In the genomic region with DNA sequence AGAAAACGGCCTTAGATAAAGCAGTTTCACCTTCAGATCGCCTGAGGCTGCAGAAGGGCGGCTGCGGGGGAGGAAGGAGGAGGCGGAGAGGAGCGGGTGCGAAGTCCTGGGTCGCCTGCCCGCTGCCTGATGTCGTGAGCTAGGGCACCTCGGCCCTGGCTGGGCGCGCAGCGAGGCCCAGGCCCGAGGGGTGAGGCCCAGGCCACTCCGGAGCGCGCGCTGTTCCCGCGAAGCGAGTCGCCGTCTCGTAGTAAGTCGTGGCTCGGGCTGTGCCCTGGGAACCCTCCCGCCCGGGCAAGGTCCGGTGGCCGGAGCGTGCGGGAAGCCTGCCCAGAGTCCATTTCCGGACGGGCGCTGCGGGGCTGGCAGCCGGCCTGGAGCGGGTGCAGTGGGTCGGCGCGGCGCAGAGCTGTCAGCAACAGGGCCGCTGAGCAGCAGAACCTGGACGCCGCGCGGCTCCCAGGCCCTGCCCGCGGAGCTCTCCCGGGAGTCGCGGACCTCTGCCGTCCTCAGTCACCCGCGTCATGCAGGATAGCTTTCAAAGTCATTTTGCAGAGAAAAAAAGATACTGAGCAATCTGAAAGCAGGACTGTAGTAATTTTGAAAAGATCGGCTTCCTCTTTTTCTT, we compare ENCODE assay signal across 1 cellular context.
TF ChIP-seq lines count a peak whose summit lies in the region.

No MANE protein-coding gene starts in this region.

TF ChIP-seq in HepG2, 621 proteins besides CTCF, POLR2A, EP300 and RAD21 (continued from another document and continues in another):
- TF ChIP-seq ATF4 (CRISPR knock-in tag; IDR thresholded peaks at IDR 0.05) (no peak), CC2D1A (CRISPR knock-in tag; IDR thresholded peaks at IDR 0.05) (no peak), KAT7 (CRISPR knock-in tag; IDR thresholded peaks at IDR 0.05; ENCODE audit: borderline replicate concordance) (peak; percentile 89; the same call in 1 of the 2 replicates), MTA1 (CRISPR knock-in tag; IDR thresholded peaks at IDR 0.05; ENCODE audit: borderline replicate concordance) (peak; percentile 84), TCF7L2 (IDR thresholded peaks at IDR 0.05; ENCODE audit: low read depth, low read length) (no peak), ARNT2 (CRISPR knock-in tag; IDR thresholded peaks at IDR 0.05; ENCODE audit: low read depth) (peak; percentile 77; the same call in 1 of the 2 replicates), FOXJ3 (CRISPR knock-in tag; IDR thresholded peaks at IDR 0.05; ENCODE audit: borderline replicate concordance) (no peak), HMGA1 (CRISPR knock-in tag; conservative IDR thresholded peaks at IDR 0.05) (no peak), SUZ12 (IDR thresholded peaks at IDR 0.05; ENCODE audit: low read depth, low read length) (no peak), HES4 (CRISPR knock-in tag; IDR thresholded peaks at IDR 0.05; ENCODE audit: borderline replicate concordance) (peak; percentile 30; the same call in 1 of the 2 replicates), ZNF274 (CRISPR knock-in tag; IDR thresholded peaks at IDR 0.05) (no peak), ZNF549 (CRISPR knock-in tag; IDR thresholded peaks at IDR 0.05) (peak; percentile 94), HOXA3 (CRISPR knock-in tag; IDR thresholded peaks at IDR 0.05) (peak; percentile 56; the same call in 1 of the 2 replicates), ZNF704 (CRISPR knock-in tag; IDR thresholded peaks at IDR 0.05; ENCODE audit: borderline replicate concordance) (peak; percentile 74; the same call in 1 of the 2 replicates), ZSCAN9 (CRISPR knock-in tag; IDR thresholded peaks at IDR 0.05; ENCODE audit: borderline replicate concordance) (no peak), STAT5B (CRISPR knock-in tag; IDR thresholded peaks at IDR 0.05) (no peak), HOXA9 (CRISPR knock-in tag; IDR thresholded peaks at IDR 0.05; ENCODE audit: borderline replicate concordance) (no peak), ZNF17 (CRISPR knock-in tag; IDR thresholded peaks at IDR 0.05) (no peak), SMARCC2 (IDR thresholded peaks at IDR 0.05) (no peak), ZNF660 (CRISPR knock-in tag; IDR thresholded peaks at IDR 0.05; ENCODE audit: borderline replicate concordance, low read depth) (no peak), XRCC5 (optimal IDR thresholded peaks at IDR 0.05; ENCODE audit: low read length) (no peak), ASH2L (IDR thresholded peaks at IDR 0.05; ENCODE audit: insufficient read length, low read depth, low read length) (peak; percentile 29), NR1H2 (CRISPR knock-in tag; IDR thresholded peaks at IDR 0.05; ENCODE audit: borderline replicate concordance, low read depth) (no peak), ZSCAN25 (CRISPR knock-in tag; IDR thresholded peaks at IDR 0.05) (peak; percentile 51; the same call in 1 of the 2 replicates), KLF11 (CRISPR knock-in tag; IDR thresholded peaks at IDR 0.05) (no peak), ZNF737 (CRISPR knock-in tag; IDR thresholded peaks at IDR 0.05; ENCODE audit: borderline replicate concordance) (peak; percentile 69; the same call in 1 of the 2 replicates), SOX6 (IDR thresholded peaks at IDR 0.05) (no peak), SOX6 (CRISPR knock-in tag; IDR thresholded peaks at IDR 0.05) (peak; percentile 61), SP140L (CRISPR knock-in tag; IDR thresholded peaks at IDR 0.05; ENCODE audit: borderline replicate concordance) (no peak), SP2 (CRISPR knock-in tag; IDR thresholded peaks at IDR 0.05) (no peak), MBD4 (IDR thresholded peaks at IDR 0.05; ENCODE audit: borderline replicate concordance, low read length) (no peak), DNMT1 (CRISPR knock-in tag; IDR thresholded peaks at IDR 0.05) (0 out of 2 replicates have a peak, but pooled peaks have one; percentile 42), MTF2 (CRISPR knock-in tag; IDR thresholded peaks at IDR 0.05; ENCODE audit: borderline replicate concordance) (peak; percentile 59; the same call in 1 of the 2 replicates), MAFF (IDR thresholded peaks at IDR 0.05; ENCODE audit: low read depth, low read length) (no peak), ZNF546 (CRISPR knock-in tag; conservative IDR thresholded peaks at IDR 0.05) (no peak; the same call in 1 of the 2 replicates), ZNF580 (CRISPR knock-in tag; IDR thresholded peaks at IDR 0.05; ENCODE audit: borderline replicate concordance, low read depth) (no peak), ETV6 (CRISPR knock-in tag; conservative IDR thresholded peaks at IDR 0.05) (0 out of 2 replicates have a peak, but pooled peaks have one; percentile 52), ZNF530 (CRISPR knock-in tag; IDR thresholded peaks at IDR 0.05; ENCODE audit: low read depth) (no peak), ZNF670 (CRISPR knock-in tag; IDR thresholded peaks at IDR 0.05; ENCODE audit: borderline replicate concordance) (peak; percentile 87; the same call in 1 of the 2 replicates), MXD3 (CRISPR knock-in tag; IDR thresholded peaks at IDR 0.05) (peak; percentile 82), CEBPG (CRISPR knock-in tag; IDR thresholded peaks at IDR 0.05) (no peak), RFX5 (IDR thresholded peaks at IDR 0.05; ENCODE audit: low read depth, low read length) (no peak), ZNF281 (CRISPR knock-in tag; IDR thresholded peaks at IDR 0.05; ENCODE audit: borderline replicate concordance) (no peak), ZHX1 (CRISPR knock-in tag; IDR thresholded peaks at IDR 0.05; ENCODE audit: low read depth) (0 out of 2 replicates have a peak, but pooled peaks have one; percentile 60)
- TF ChIP-seq, protein P1, sequence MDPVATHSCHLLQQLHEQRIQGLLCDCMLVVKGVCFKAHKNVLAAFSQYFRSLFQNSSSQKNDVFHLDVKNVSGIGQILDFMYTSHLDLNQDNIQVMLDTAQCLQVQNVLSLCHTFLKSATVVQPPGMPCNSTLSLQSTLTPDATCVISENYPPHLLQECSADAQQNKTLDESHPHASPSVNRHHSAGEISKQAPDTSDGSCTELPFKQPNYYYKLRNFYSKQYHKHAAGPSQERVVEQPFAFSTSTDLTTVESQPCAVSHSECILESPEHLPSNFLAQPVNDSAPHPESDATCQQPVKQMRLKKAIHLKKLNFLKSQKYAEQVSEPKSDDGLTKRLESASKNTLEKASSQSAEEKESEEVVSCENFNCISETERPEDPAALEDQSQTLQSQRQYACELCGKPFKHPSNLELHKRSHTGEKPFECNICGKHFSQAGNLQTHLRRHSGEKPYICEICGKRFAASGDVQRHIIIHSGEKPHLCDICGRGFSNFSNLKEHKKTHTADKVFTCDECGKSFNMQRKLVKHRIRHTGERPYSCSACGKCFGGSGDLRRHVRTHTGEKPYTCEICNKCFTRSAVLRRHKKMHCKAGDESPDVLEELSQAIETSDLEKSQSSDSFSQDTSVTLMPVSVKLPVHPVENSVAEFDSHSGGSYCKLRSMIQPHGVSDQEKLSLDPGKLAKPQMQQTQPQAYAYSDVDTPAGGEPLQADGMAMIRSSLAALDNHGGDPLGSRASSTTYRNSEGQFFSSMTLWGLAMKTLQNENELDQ (CRISPR knock-in tag; IDR thresholded peaks at IDR 0.05; ENCODE audit: borderline replicate concordance), result no peak
- TF ChIP-seq, protein P2, sequence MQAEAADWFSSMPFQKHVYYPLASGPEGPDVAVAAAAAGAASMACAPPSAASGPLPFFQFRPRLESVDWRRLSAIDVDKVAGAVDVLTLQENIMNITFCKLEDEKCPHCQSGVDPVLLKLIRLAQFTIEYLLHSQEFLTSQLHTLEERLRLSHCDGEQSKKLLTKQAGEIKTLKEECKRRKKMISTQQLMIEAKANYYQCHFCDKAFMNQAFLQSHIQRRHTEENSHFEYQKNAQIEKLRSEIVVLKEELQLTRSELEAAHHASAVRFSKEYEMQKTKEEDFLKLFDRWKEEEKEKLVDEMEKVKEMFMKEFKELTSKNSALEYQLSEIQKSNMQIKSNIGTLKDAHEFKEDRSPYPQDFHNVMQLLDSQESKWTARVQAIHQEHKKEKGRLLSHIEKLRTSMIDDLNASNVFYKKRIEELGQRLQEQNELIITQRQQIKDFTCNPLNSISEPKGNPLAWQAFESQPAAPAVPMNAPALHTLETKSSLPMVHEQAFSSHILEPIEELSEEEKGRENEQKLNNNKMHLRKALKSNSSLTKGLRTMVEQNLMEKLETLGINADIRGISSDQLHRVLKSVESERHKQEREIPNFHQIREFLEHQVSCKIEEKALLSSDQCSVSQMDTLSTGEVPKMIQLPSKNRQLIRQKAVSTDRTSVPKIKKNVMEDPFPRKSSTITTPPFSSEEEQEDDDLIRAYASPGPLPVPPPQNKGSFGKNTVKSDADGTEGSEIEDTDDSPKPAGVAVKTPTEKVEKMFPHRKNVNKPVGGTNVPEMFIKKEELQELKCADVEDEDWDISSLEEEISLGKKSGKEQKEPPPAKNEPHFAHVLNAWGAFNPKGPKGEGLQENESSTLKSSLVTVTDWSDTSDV (CRISPR knock-in tag; IDR thresholded peaks at IDR 0.05), result peak; percentile 26; the same call in 1 of the 2 replicates
- TF ChIP-seq, protein P3, sequence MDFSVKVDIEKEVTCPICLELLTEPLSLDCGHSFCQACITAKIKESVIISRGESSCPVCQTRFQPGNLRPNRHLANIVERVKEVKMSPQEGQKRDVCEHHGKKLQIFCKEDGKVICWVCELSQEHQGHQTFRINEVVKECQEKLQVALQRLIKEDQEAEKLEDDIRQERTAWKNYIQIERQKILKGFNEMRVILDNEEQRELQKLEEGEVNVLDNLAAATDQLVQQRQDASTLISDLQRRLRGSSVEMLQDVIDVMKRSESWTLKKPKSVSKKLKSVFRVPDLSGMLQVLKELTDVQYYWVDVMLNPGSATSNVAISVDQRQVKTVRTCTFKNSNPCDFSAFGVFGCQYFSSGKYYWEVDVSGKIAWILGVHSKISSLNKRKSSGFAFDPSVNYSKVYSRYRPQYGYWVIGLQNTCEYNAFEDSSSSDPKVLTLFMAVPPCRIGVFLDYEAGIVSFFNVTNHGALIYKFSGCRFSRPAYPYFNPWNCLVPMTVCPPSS (IDR thresholded peaks at IDR 0.05), result no peak
